In genomic region chr19:12723643-12724426, GRCh38 we compare ENCODE assay signal across 7 cellular contexts. TPM values are rescaled to one million over a fixed set of nuclear protein-coding genes. Genes with fewer than 3 reads are reported as not detected.
DNase-seq lines count a peak whose midpoint lies in the region; ATAC-seq, FAIRE-seq and TF ChIP-seq lines count a peak whose summit lies in the region.

TSS of gene TNPO2 (minus strand) at chr19:12723932. CDS start at chr19:12720977, 2,955 bp downstream.

- ATAC-seq in GM12878: peak; percentile 79

- intact Hi-C loops in GM12878 (cut with micrococcal nuclease; ENCODE audit: unreplicated experiment) (no loop called here), sigmoid colon (cut with DNase I) (loop anchor here (2.0 kb wide), 1 partner anchor 43 kb away; the partner anchor contains the start of gene DHPS)

- SMC1A ChIA-PET in GM12878 (lab: Charles Lee; ENCODE audit: uncharacterized antibody, unreplicated experiment): interaction anchor here (1.0 to 5.1 kb wide), 3 partner anchors 10 to 13 kb away, joined by 4 to 28 read pairs (median 6); partner anchors contain the start of genes GET3 and TRIR

- peak within 1 kb of the TSS; percentile 90 for H3K4me2 ChIP-seq in GM12878 (ENCODE audit: control insufficient read depth, insufficient read depth)

- no peaks in the 10 kb centered on the region for H3K27me3 Mint-ChIP-seq in T-helper 2 cell treated with Interferon-gamma antibody and Interleukin-4, amounts not matched to agents 5 μg/mL and 100 μg/mL, for 36 hours (ENCODE audit: low read depth)

- no peak for TF ChIP-seq RAD21 in GM12878 (IDR thresholded peaks at IDR 0.05; ENCODE audit: insufficient read depth, low read depth, low read length)

- CTCF ChIA-PET in GM12878 (lab: Yijun Ruan, JAX): interaction anchor here (0.6 to 5.4 kb wide), 13 partner anchors 9 to 1683 kb away, joined by 3 to 30 read pairs (median 4); partner anchors contain the start of gene TRIR

- H3K79me2 ChIP-seq in GM12878 (ENCODE audit: control insufficient read depth, insufficient read depth, low read length): peaks cover 48% of the 10 kb centered on the region

- peak; percentile 94 for FAIRE-seq in GM12878 (lab: Jason Lieb, UNC)

- TF ChIP-seq CTCF in GM12878 (IDR thresholded peaks at IDR 0.05 in 2 of 3, conservative IDR thresholded peaks at IDR 0.05 in 1 of 3; ENCODE audit: control insufficient read depth in 2 of 3, extremely low read depth in 1 of 3, insufficient read depth in 1 of 3, low read depth in 3 of 3, low read length in 3 of 3) (no peak), sigmoid colon (IDR thresholded peaks at IDR 0.05) (no peak)

- H3K4me1 ChIP-seq in GM12878 (ENCODE audit: control insufficient read depth, insufficient read depth, low read length): peaks cover 8% of the 10 kb centered on the region; the same call in 1 of the 2 replicates
- H3K4me1 ChIP-seq in iPS DF 6.9 (ENCODE audit: control insufficient read depth, insufficient read depth, low read length): no peaks in the 10 kb centered on the region; the same call in 1 of the 2 replicates
- peaks cover 0 to 49% (median 43%) of the 10 kb centered on the region in 4 donors for H3K4me1 ChIP-seq in sigmoid colon

- H3K27ac ChIP-seq in GM12878 (ENCODE audit: control insufficient read depth, insufficient read depth) (peak within 1 kb of the TSS; percentile 81), iPS DF 6.9 (ENCODE audit: low read length) (no peak within 1 kb of the TSS), sigmoid colon (peak within 1 kb of the TSS; percentile 93 to 98 (median 95))

- no peaks in the 10 kb centered on the region; the same call in 1 of the 2 replicates for H4K20me1 ChIP-seq in GM12878 (ENCODE audit: control insufficient read depth, insufficient read depth)

- H3K4me3 ChIP-seq in GM12878 (peak within 1 kb of the TSS; percentile 91), iPS DF 6.9 (ENCODE audit: low read length) (peak within 1 kb of the TSS; percentile 71), sigmoid colon (peak within 1 kb of the TSS; percentile 54 to 98 (median 77))

- POLR2A ChIA-PET in GM12878 (lab: Charles Lee): interaction anchor here (0.5 to 6.8 kb wide), 7 partner anchors 10 to 69 kb away, joined by 3 to 58 read pairs (median 3); partner anchors contain the start of genes DHPS, GET3, MAN2B1 and TRIR

- H3K9me3 ChIP-seq in GM12878 (replicated peaks; ENCODE audit: control insufficient read depth, insufficient read depth, low read length): no peaks in the 10 kb centered on the region
- no peaks in the 10 kb centered on the region for H3K9me3 ChIP-seq in iPS DF 6.9 (ENCODE audit: control insufficient read depth, insufficient read depth, low read length)
- no peaks in the 10 kb centered on the region for H3K9me3 ChIP-seq in sigmoid colon

- H3K27ac Mint-ChIP-seq in T-helper 2 cell treated with Interferon-gamma antibody and Interleukin-4, amounts not matched to agents 5 μg/mL and 100 μg/mL, for 36 hours: peak within 1 kb of the TSS; percentile 79

- BruUV-seq in GM12878 (replicated peaks; lab: Mats Ljungman, UMichigan): no TSS peak

- DNase-seq in NCI-H146 (lab: John Stamatoyannopoulos, UW): peak; percentile 89
- peak; percentile 74 for DNase-seq in T-helper 2 cell treated with Interferon-gamma antibody and Interleukin-4, amounts not matched to agents 5 μg/mL and 100 μg/mL, for 36 hours (ENCODE audit: low spot score)
- peak; percentile 40 for DNase-seq in GM12878 (ENCODE audit: low read depth, low spot score)
- DNase-seq in iPS DF 6.9 (ENCODE audit: low read depth, low spot score): no peak
- DNase-seq in sigmoid colon: peak; percentile 77
- DNase-seq in 8988T: no peak

- RAD21 ChIA-PET in GM12878 (lab: Charles Lee; ENCODE audit: unreplicated experiment): interaction anchor here (1.0 to 3.3 kb wide), 5 partner anchors 10 to 1347 kb away, joined by 3 to 31 read pairs (median 4); partner anchors contain the start of gene TRIR

- peaks cover 28% of the 10 kb centered on the region for H3K36me3 Mint-ChIP-seq in T-helper 2 cell treated with Interferon-gamma antibody and Interleukin-4, amounts not matched to agents 5 μg/mL and 100 μg/mL, for 36 hours (ENCODE audit: low read depth)

- H3K36me3 ChIP-seq in GM12878 (ENCODE audit: control insufficient read depth in 2 of 2, insufficient read depth in 2 of 2, low read length in 1 of 2) (peaks cover 10 to 11% of the 10 kb centered on the region in 2 experiments; a peak in 3 of 4 replicates), iPS DF 6.9 (ENCODE audit: control insufficient read depth, insufficient read depth, low read length) (peaks cover 8% of the 10 kb centered on the region), sigmoid colon (peaks cover 0 to 18% (median 3%) of the 10 kb centered on the region in 4 donors)

- peak within 1 kb of the TSS; percentile 89 for H3K4me3 Mint-ChIP-seq in T-helper 2 cell treated with Interferon-gamma antibody and Interleukin-4, amounts not matched to agents 5 μg/mL and 100 μg/mL, for 36 hours

- in situ Hi-C loops in GM12878 (cut with MboI): no loop called here

- H2AFZ ChIP-seq in GM12878 (ENCODE audit: control insufficient read depth, low read depth, low read length): peak within 1 kb of the TSS; percentile 98

- TF ChIP-seq EP300 in GM12878 (IDR thresholded peaks at IDR 0.05; ENCODE audit: borderline replicate concordance in 1 of 2, control insufficient read depth in 1 of 2, low read depth in 2 of 2, low read length in 2 of 2) (no peak), sigmoid colon (IDR thresholded peaks at IDR 0.05) (no peak)

- no peaks in the 10 kb centered on the region for H3K27me3 ChIP-seq in GM12878 (replicated peaks in 1 of 2; ENCODE audit: control insufficient read depth in 2 of 2, insufficient read depth in 2 of 2, low read length in 1 of 2)
- H3K27me3 ChIP-seq in iPS DF 6.9 (ENCODE audit: control insufficient read depth, insufficient read depth, low read length): no peaks in the 10 kb centered on the region
- H3K27me3 ChIP-seq in sigmoid colon: no peaks in the 10 kb centered on the region

- TF ChIP-seq POLR2A in GM15510 (IDR thresholded peaks at IDR 0.05; ENCODE audit: borderline replicate concordance, extremely low read depth, insufficient read length) (peak; percentile 61), GM12878 (IDR thresholded peaks at IDR 0.05; ENCODE audit: low read depth, low read length) (peak; percentile 78), sigmoid colon (IDR thresholded peaks at IDR 0.05) (no peak)

- 2% methylated on average over 28 of the region's 28 CpGs for WGBS in GM12878 (ENCODE audit: insufficient coverage, insufficient replicate concordance, low lambda C conversion rate, missing lambda C conversion rate)
- no CpG with 5 or more reads among the region's 28 CpGs for WGBS in iPS DF 6.9 (ENCODE audit: insufficient coverage, insufficient read length)
- WGBS in sigmoid colon, 2 donors: 4% methylated on average over 28 of the region's 28 CpGs

- no peaks in the 10 kb centered on the region for H3K9me3 Mint-ChIP-seq in T-helper 2 cell treated with Interferon-gamma antibody and Interleukin-4, amounts not matched to agents 5 μg/mL and 100 μg/mL, for 36 hours

- H3K4me1 Mint-ChIP-seq in T-helper 2 cell treated with Interferon-gamma antibody and Interleukin-4, amounts not matched to agents 5 μg/mL and 100 μg/mL, for 36 hours (ENCODE audit: low read depth): peaks cover 14% of the 10 kb centered on the region

- H3K9ac ChIP-seq in GM12878 (ENCODE audit: control insufficient read depth, insufficient read depth, low read length): peak within 1 kb of the TSS; percentile 81

TF ChIP-seq in GM12878, 131 proteins besides CTCF, POLR2A, EP300 and RAD21 (continues in another document):
- TF ChIP-seq KAT2A (conservative IDR thresholded peaks at IDR 0.05; ENCODE audit: control insufficient read depth, low read depth, low read length): no peak
- no peak for TF ChIP-seq WRNIP1 (IDR thresholded peaks at IDR 0.05; ENCODE audit: borderline replicate concordance, low read depth, low read length)
- peak; percentile 70; the same call in 1 of the 2 replicates for TF ChIP-seq YY1 (IDR thresholded peaks at IDR 0.05; ENCODE audit: low read depth, low read length)
- no peak for TF ChIP-seq ZNF384 (IDR thresholded peaks at IDR 0.05; ENCODE audit: borderline replicate concordance, low read depth, low read length)
- no peak for TF ChIP-seq E2F4 (IDR thresholded peaks at IDR 0.05; ENCODE audit: low read depth, low read length)
- TF ChIP-seq BRCA1 (IDR thresholded peaks at IDR 0.05; ENCODE audit: low read depth, low read length): no peak
- no peak for TF ChIP-seq MTA2 (IDR thresholded peaks at IDR 0.05; ENCODE audit: low read depth)
- TF ChIP-seq MXI1 (IDR thresholded peaks at IDR 0.05; ENCODE audit: low read depth, low read length): peak; percentile 97
- peak; percentile 53; the same call in 1 of the 2 replicates for TF ChIP-seq CREB1 (IDR thresholded peaks at IDR 0.05; ENCODE audit: low read depth)

RNA-seq across cellular contexts. Expression of gene TNPO2, which starts in this region (rescaled TPM):
- 113 and 137 TPM in 2 replicates for total RNA-seq in GM12878 (2013; cell fraction: nucleolus; rRNA removed)
- 19.0 and 26.2 TPM in 2 replicates for total RNA-seq in GM12878 (2014; rRNA removed)
- total RNA-seq in GM12878 (2014; rRNA removed; fragmentation: Illumina TruSeq; extraction: Trizol): 29.4 and 33.0 TPM in 2 replicates
- 79.2 and 99.7 TPM in 2 replicates for total RNA-seq in GM12878 (2021)
- polyA plus RNA-seq in GM12878 (2011; ENCODE audit: low read depth): 26.0 TPM
- polyA plus RNA-seq in GM12878 (2011; rRNA removed): 50.1 and 90.8 TPM in 2 replicates
- 77.6 and 105 TPM in 2 replicates for polyA plus RNA-seq in GM12878 (2011; cell fraction: cytosol; rRNA removed)
- polyA plus RNA-seq in GM12878 (2011; cell fraction: nucleus; rRNA removed): 352 and 438 TPM in 2 replicates
- 35.4 and 35.9 TPM in 2 replicates for polyA plus RNA-seq in GM12878 (2012)
- polyA plus RNA-seq in GM12878 (2014; fragmentation: Illumina TruSeq; extraction: Trizol): 26.3 and 49.0 TPM in 2 replicates
- polyA plus RNA-seq in GM12878 (2014; fragmentation: Nextera tagmentation; extraction: Ambion mirVana): 1 to 10 TPM; 5.5 to 9.8 TPM
- polyA plus RNA-seq in GM12878 (2014; rRNA removed): 75.5 and 82.0 TPM in 2 replicates
- 10 to 100 TPM; 18.4 to 23.7 TPM for polyA plus RNA-seq in GM12878 (2016; fragmentation: Nextera tagmentation; extraction: Ambion mirVana)
- 142 and 176 TPM in 2 replicates for polyA minus RNA-seq in GM12878 (2011; rRNA and poly(A)+ RNA removed)
- polyA minus RNA-seq in GM12878 (2011; cell fraction: cytosol; rRNA and poly(A)+ RNA removed): 25.9 and 46.6 TPM in 2 replicates
- polyA minus RNA-seq in GM12878 (2011; cell fraction: nucleus; rRNA and poly(A)+ RNA removed): 108 and 180 TPM in 2 replicates
- total RNA-seq in sigmoid colon: 10 to 100 TPM; 54.2 to 92.2 (median 60.5) TPM
- 10 to 100 TPM in 2 of 3 donors, 1 to 10 TPM in 1; 9.5 to 47.2 (median 12.0) TPM for polyA plus RNA-seq in sigmoid colon

Comparison
In these comparisons a context has a peak if more than half of its experiments do, and no peak if none do; other contexts are left out.
1. POLR2A ChIP-seq: peak in GM15510 (single experiment) and GM12878 (single experiment); none in sigmoid colon (0 of 2).
2. DNase-seq: peak in NCI-H146 (single experiment), T-helper 2 cell treated with Interferon-gamma antibody and Interleukin-4, amounts not matched to agents 5 μg/mL and 100 μg/mL, for 36 hours (single experiment), GM12878 (single experiment) and sigmoid colon (single experiment); none in iPS DF 6.9 (single experiment) and 8988T (single experiment).
3. Peak in every context shown above with its lines, with median percentiles within 50 percentile points of each other: H3K4me3 ChIP-seq.